ENCODE assay signal across 24 cellular contexts in the genomic region with DNA sequence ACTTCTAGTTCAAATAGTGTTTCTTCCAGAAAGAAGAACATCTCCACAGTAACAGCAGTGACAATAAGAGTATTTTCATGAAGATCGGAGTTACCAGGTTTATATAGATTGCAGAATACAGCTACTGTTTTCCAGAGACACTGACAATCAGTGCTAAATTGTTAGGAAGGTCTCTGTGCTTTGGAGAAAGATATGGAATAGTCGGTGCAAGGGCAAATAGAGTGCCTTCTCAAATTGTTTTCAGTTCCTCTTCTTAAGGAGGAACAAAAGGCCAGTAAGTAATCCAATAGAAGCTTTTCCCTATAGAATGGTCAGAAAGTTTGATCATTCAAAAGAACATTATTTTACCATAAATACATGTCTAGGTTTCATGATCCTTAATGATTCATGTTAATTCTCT. TPM values are rescaled to one million over a fixed set of nuclear protein-coding genes. Genes with fewer than 3 reads are reported as not detected.
DNase-seq lines count a peak whose midpoint lies in the region; ATAC-seq and TF ChIP-seq lines count a peak whose summit lies in the region.
"Had no signal": no experiment of that assay in that cellular context is flagged by ENCODE, and none has a peak within 500 bp of the region (broad histone marks: within the 10 kb centered on the region; RNA-seq: fewer than 3 reads in every experiment).

No MANE protein-coding gene starts in this region.

- H3K4me1 Mint-ChIP-seq in nephron, result peaks cover 82% of the 10 kb centered on the region

- intact Hi-C loops in heart left ventricle (cut with DNase I) (loop anchor here in 7 of 10 donors (5.0 to 10.0 kb wide), 4 partner anchors 151 to 301 kb away; no protein-coding TSS in a partner anchor), Right ventricle myocardium inferior (cut with DNase I) (loop anchor here (2.0 to 5.0 kb wide), 2 partner anchors 101 to 154 kb away; no protein-coding TSS in a partner anchor), thyroid gland (cut with DNase I) (no loop called here)

- ATAC-seq in heart left ventricle, result no peak
- no peak for ATAC-seq in Right ventricle myocardium inferior
- ATAC-seq: A549, esophagus mucosa, Panc1 had no signal

- no peaks in the 10 kb centered on the region for H3K9me2 ChIP-seq in GM23248 (ENCODE audit: insufficient read depth)

- in situ Hi-C loops in GM23248 (cut with MboI), result loop anchor here (25.0 kb wide), 1 partner anchor 306 kb away; no protein-coding TSS in a partner anchor

- H3K27ac ChIP-seq in heart left ventricle (peak overlapping the region in 11 of 12 donors; percentile 86 to 93 (median 87)), SK-N-MC (peak overlapping the region; percentile 74), thyroid gland (peak overlapping the region; percentile 92 to 99 (median 94)), GM23248 (no peak overlapping the region)
- H3K27ac ChIP-seq: A549, HL-60 had no signal

- H3K9me3 Mint-ChIP-seq in nephron, result no peaks in the 10 kb centered on the region
- H3K9me3 Mint-ChIP-seq: activated naive CD4-positive, alpha-beta T cell treated with anti-CD3 and anti-CD28 coated beads for 36 hours had no signal

- H3K4me1 ChIP-seq in heart left ventricle, result peaks cover 4 to 52% (median 36%) of the 10 kb centered on the region in 12 donors
- peaks cover 53 to 58% of the 10 kb centered on the region in 2 donors for H3K4me1 ChIP-seq in thyroid gland
- no peaks in the 10 kb centered on the region for H3K4me1 ChIP-seq in GM23248 (ENCODE audit: insufficient read depth)
- H3K4me1 ChIP-seq: BE2C had no signal

- H2AFZ ChIP-seq in GM23248, result no peak overlapping the region

- no peak for DNase-seq in heart left ventricle
- DNase-seq in Right ventricle myocardium inferior (ENCODE audit: missing footprints), result no peak
- DNase-seq in SK-N-MC (ENCODE audit: low read depth, low spot score), result no peak
- no peak for DNase-seq in thyroid gland
- DNase-seq in GM23248, result no peak
- no peak for DNase-seq in NCI-H1436 treated with DMSO at 0.1 percent for 48 hours (lab: John Stamatoyannopoulos, UW)
- no peak for DNase-seq in NCI-H2171 (lab: John Stamatoyannopoulos, UW)
- DNase-seq: activated B cell treated with CpG ODN at 0.5 μM for 24 hours; activated CD4-positive, alpha-beta memory T cell treated with anti-CD3 and anti-CD28 coated beads, Interleukin-2, amount 10 ng/mL, durations not matched to agents 7 days and 5 days; activated naive CD4-positive, alpha-beta T cell treated with anti-CD3 and anti-CD28 coated beads for 36 hours; activated T-cell treated with anti-CD3 and anti-CD28 coated beads, Interleukin-2, amount 50 U/mL, for 24 hours; anterior cingulate cortex; BE2C; IMR-90; midbrain; NCI-H1930; NCI-H226; NCI-H82 had no signal

- WGBS in heart left ventricle, 4 donors, result 50 to 61% (median 56%) methylated on average over 2 of the region's 2 CpGs
- 69 to 74% methylated on average over 2 of the region's 2 CpGs for WGBS in thyroid gland, 2 donors
- 55 to 78% methylated on average over 2 of the region's 2 CpGs for WGBS in GM23248 (ENCODE audit: low coverage in 1 of 2, low lambda C conversion rate in 2 of 2, missing lambda C conversion rate in 2 of 2), 2 experiments

- no peak overlapping the region for H3K4me3 ChIP-seq in heart left ventricle
- H3K4me3 ChIP-seq in SK-N-MC, result no peak overlapping the region
- no peak overlapping the region for H3K4me3 ChIP-seq in thyroid gland (replicated peaks in 1 of 3)
- H3K4me3 ChIP-seq in GM23248, result no peak overlapping the region
- H3K4me3 ChIP-seq: A549, SJCRH30 had no signal

- TF ChIP-seq CTCF in heart left ventricle (IDR thresholded peaks at IDR 0.05) (no peak), nephron (IDR thresholded peaks at IDR 0.05; ENCODE audit: unreplicated experiment in 3 of 3) (no peak), thyroid gland (IDR thresholded peaks at IDR 0.05) (no peak)

- peaks cover 8% of the 10 kb centered on the region for H3F3A ChIP-seq in GM23248 (ENCODE audit: insufficient read depth)

- H3K36me3 ChIP-seq in heart left ventricle (no peaks in the 10 kb centered on the region), SK-N-MC (ENCODE audit: insufficient read depth, low read length) (no peaks in the 10 kb centered on the region), thyroid gland (no peaks in the 10 kb centered on the region), GM23248 (ENCODE audit: low read depth) (no peaks in the 10 kb centered on the region)
- H3K36me3 ChIP-seq: BE2C had no signal

- peak overlapping the region; percentile 98 for H3K27ac Mint-ChIP-seq in nephron
- H3K27ac Mint-ChIP-seq: activated B cell treated with CpG ODN at 0.5 μM for 24 hours; activated CD4-positive, alpha-beta memory T cell treated with anti-CD3 and anti-CD28 coated beads, Interleukin-2, amount 10 ng/mL, durations not matched to agents 7 days and 5 days; activated naive CD4-positive, alpha-beta T cell treated with anti-CD3 and anti-CD28 coated beads for 36 hours; activated T-cell treated with anti-CD3 and anti-CD28 coated beads, Interleukin-2, amount 50 U/mL, for 24 hours had no signal

- H3K27me3 Mint-ChIP-seq in nephron (ENCODE audit: low read depth), result no peaks in the 10 kb centered on the region

- H3K27me3 ChIP-seq in heart left ventricle (no peaks in the 10 kb centered on the region), thyroid gland (no peaks in the 10 kb centered on the region), GM23248 (replicated peaks; ENCODE audit: insufficient read depth) (no peaks in the 10 kb centered on the region)
- H3K27me3 ChIP-seq: BE2C, SJCRH30 had no signal

- peak overlapping the region in 2 of 3 experiments; percentile 2 to 9 for H3K4me3 Mint-ChIP-seq in nephron
- H3K4me3 Mint-ChIP-seq: activated B cell treated with CpG ODN at 0.5 μM for 24 hours; activated CD4-positive, alpha-beta memory T cell treated with anti-CD3 and anti-CD28 coated beads, Interleukin-2, amount 10 ng/mL, durations not matched to agents 7 days and 5 days; activated naive CD4-positive, alpha-beta T cell treated with anti-CD3 and anti-CD28 coated beads for 36 hours; activated T-cell treated with anti-CD3 and anti-CD28 coated beads, Interleukin-2, amount 50 U/mL, for 24 hours had no signal

- no peak overlapping the region for H3K4me2 ChIP-seq in GM23248 (ENCODE audit: unreplicated experiment)
- H3K4me2 ChIP-seq: A549 had no signal

- no peaks in the 10 kb centered on the region for H4K20me1 ChIP-seq in GM23248 (ENCODE audit: insufficient read depth)

- no peaks in the 10 kb centered on the region for H3K79me2 ChIP-seq in GM23248 (ENCODE audit: insufficient read depth)

- H3K9ac ChIP-seq in SK-N-MC (ENCODE audit: insufficient read length) (no peak overlapping the region), GM23248 (no peak overlapping the region)

- TF ChIP-seq POLR2A in heart left ventricle (IDR thresholded peaks at IDR 0.05) (no peak), thyroid gland (IDR thresholded peaks at IDR 0.05) (no peak)

- no peaks in the 10 kb centered on the region for H3K9me3 ChIP-seq in heart left ventricle
- no peaks in the 10 kb centered on the region for H3K9me3 ChIP-seq in SK-N-MC (ENCODE audit: low read depth, low read length)
- H3K9me3 ChIP-seq in thyroid gland, result no peaks in the 10 kb centered on the region
- no peaks in the 10 kb centered on the region for H3K9me3 ChIP-seq in GM23248 (ENCODE audit: low read depth)
- H3K9me3 ChIP-seq: A549, BE2C, SJCRH30 had no signal

- peaks cover 3% of the 10 kb centered on the region for H3K36me3 Mint-ChIP-seq in nephron (ENCODE audit: low read depth)

RNA-seq across cellular contexts. Expression of a gene that starts 2.6 kb away (rescaled TPM):
- total RNA-seq in heart left ventricle (10 to 100 TPM; 28.0 to 66.7 (median 38.7) TPM), Right ventricle myocardium inferior (45.0 TPM), thyroid gland (100 to 1,000 TPM in 1 of 4 donors, 10 to 100 TPM in 3; 67.3 to 104 (median 89.8) TPM)
- polyA plus RNA-seq in heart left ventricle (10 to 100 TPM; 12.7 to 18.3 TPM), GM23248 (2016; fragmentation: Nextera tagmentation; extraction: Ambion mirVana) (6.9 and 8.1 TPM in 2 replicates)
- total RNA-seq in GM23248 (2014; rRNA removed; shearing (Covaris generic)), result 4.7 and 5.4 TPM in 2 replicates
